1 cellular context compared by ENCODE assay signal in the genomic region with DNA sequence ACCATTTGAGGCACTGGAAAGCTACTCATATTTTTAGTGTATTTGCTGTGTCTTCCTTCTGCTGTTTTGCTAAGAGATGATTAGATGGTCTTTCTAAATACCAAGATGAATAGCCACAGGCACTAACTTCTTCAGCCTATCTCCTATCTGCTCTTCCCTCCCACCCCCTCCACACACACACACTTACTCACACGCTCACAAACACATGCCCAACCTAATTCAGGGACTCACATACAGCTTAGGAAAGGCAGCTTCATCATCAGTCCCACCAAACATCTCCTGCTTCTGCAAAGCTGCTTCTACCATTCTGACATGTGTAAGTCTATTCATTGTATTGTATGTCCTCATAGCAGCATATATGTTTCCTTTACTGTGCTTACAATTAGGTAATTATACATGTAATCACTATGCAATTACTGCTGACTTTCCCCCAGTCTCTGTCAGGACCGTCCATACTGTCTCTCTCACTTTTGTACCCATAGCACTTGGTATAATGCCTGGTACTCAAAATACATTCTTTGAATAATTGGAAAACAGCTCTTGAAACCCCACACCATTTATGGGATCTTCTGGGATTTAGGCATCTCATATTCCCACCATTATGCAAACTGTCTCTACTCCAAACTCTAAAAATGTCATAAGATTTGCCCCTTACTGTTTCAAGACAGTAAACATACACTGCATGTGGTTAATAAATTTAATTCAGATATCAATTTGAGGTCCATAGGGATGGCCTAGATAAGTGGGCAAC.
TF ChIP-seq lines count a peak whose summit lies in the region.

No MANE protein-coding gene starts in this region.

TF ChIP-seq in IMR-90, 13 proteins besides CTCF, POLR2A, EP300 and RAD21:
- TF ChIP-seq SMC3 (IDR thresholded peaks at IDR 0.05; ENCODE audit: low read depth, low read length) = no peak
- no peak for TF ChIP-seq FOS (IDR thresholded peaks at IDR 0.05; ENCODE audit: low read depth, low read length)
- no peak for TF ChIP-seq RFX5 (IDR thresholded peaks at IDR 0.05; ENCODE audit: low read depth, low read length)
- TF ChIP-seq, protein P1, sequence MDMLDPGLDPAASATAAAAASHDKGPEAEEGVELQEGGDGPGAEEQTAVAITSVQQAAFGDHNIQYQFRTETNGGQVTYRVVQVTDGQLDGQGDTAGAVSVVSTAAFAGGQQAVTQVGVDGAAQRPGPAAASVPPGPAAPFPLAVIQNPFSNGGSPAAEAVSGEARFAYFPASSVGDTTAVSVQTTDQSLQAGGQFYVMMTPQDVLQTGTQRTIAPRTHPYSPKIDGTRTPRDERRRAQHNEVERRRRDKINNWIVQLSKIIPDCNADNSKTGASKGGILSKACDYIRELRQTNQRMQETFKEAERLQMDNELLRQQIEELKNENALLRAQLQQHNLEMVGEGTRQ (IDR thresholded peaks at IDR 0.05; ENCODE audit: low read depth, low read length) = no peak
- TF ChIP-seq CHD1 (IDR thresholded peaks at IDR 0.05; ENCODE audit: low read depth, low read length) = no peak
- TF ChIP-seq RCOR1 (IDR thresholded peaks at IDR 0.05; ENCODE audit: insufficient replicate concordance, low read length) = no peak
- TF ChIP-seq MXI1 (IDR thresholded peaks at IDR 0.05; ENCODE audit: borderline replicate concordance, low read depth, low read length) = no peak
- TF ChIP-seq, protein P2, sequence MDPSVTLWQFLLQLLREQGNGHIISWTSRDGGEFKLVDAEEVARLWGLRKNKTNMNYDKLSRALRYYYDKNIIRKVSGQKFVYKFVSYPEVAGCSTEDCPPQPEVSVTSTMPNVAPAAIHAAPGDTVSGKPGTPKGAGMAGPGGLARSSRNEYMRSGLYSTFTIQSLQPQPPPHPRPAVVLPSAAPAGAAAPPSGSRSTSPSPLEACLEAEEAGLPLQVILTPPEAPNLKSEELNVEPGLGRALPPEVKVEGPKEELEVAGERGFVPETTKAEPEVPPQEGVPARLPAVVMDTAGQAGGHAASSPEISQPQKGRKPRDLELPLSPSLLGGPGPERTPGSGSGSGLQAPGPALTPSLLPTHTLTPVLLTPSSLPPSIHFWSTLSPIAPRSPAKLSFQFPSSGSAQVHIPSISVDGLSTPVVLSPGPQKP (IDR thresholded peaks at IDR 0.05; ENCODE audit: borderline replicate concordance, low read depth, low read length) = no peak
- TF ChIP-seq BHLHE40 (IDR thresholded peaks at IDR 0.05; ENCODE audit: low read depth, low read length) = no peak
- no peak for TF ChIP-seq MAZ (IDR thresholded peaks at IDR 0.05; ENCODE audit: borderline replicate concordance, low read depth, low read length)
- TF ChIP-seq CEBPB (IDR thresholded peaks at IDR 0.05; ENCODE audit: low read depth, low read length) = no peak
- TF ChIP-seq NFE2L2 (IDR thresholded peaks at IDR 0.05; ENCODE audit: low read depth, low read length) = no peak
- no peak for TF ChIP-seq MAFK (IDR thresholded peaks at IDR 0.05; ENCODE audit: low read depth, low read length)
